Comparison of ENCODE assay signal across 8 cellular contexts in genomic region chr15:85707519-85708338, GRCh38.
DNase-seq lines count a peak whose midpoint lies in the region; ATAC-seq and TF ChIP-seq lines count a peak whose summit lies in the region.

No MANE protein-coding gene starts in this region.

- H2BK120ac ChIP-seq in IMR-90 (ENCODE audit: low read depth, low read length), result no peak overlapping the region

- H4K20me1 ChIP-seq in IMR-90 (ENCODE audit: insufficient read depth, low read length), result no peaks in the 10 kb centered on the region

- H4K91ac ChIP-seq in IMR-90 (ENCODE audit: insufficient read depth, low read depth, low read length), result peak overlapping the region; percentile 19; the same call in 1 of the 2 replicates

- no peak overlapping the region for H2BK15ac ChIP-seq in IMR-90 (ENCODE audit: low read depth, low read length)

- no peak overlapping the region for H3K56ac ChIP-seq in IMR-90 (ENCODE audit: extremely low read depth, insufficient read depth, low read length)

- H3K23ac ChIP-seq in IMR-90 (ENCODE audit: low read depth, low read length), result peak overlapping the region; percentile 26

- peaks cover 7% of the 10 kb centered on the region for H3K36me3 ChIP-seq in IMR-90 (ENCODE audit: control insufficient read depth, insufficient read depth, low read length)
- no peaks in the 10 kb centered on the region for H3K36me3 ChIP-seq in breast epithelium
- peaks cover 2% of the 10 kb centered on the region for H3K36me3 ChIP-seq in urinary bladder (ENCODE audit: insufficient read depth)

- POLR2A ChIA-PET in IMR-90 (lab: Charles Lee; ENCODE audit: unreplicated experiment), result no interaction called here

- peak overlapping the region; percentile 82 to 88 for H3K4me3 Mint-ChIP-seq in activated T-cell treated with anti-CD3 and anti-CD28 coated beads, Interleukin-2, amount 50 U/mL, for 72 hours

- DNase-seq in activated T-cell treated with anti-CD3 and anti-CD28 coated beads, Interleukin-2, amount 50 U/mL, for 72 hours, result peak; percentile 33 to 40
- DNase-seq in activated T-cell treated with anti-CD3 and anti-CD28 coated beads for 4 hours (no peak), IMR-90 (peak; percentile 51), breast epithelium (ENCODE audit: low spot score in 2 of 2) (no peak), medulla oblongata (ENCODE audit: extremely low spot score) (peak; percentile 71), NCI-H187 treated with DMSO at 0.1 percent for 48 hours (lab: John Stamatoyannopoulos, UW) (no peak), NCI-H345 (lab: John Stamatoyannopoulos, UW) (no peak)

- H2AK9ac ChIP-seq in IMR-90 (replicated peaks; ENCODE audit: low read depth, low read length, poor library complexity), result peak overlapping the region; percentile 21

- H3K4me1 Mint-ChIP-seq in activated T-cell treated with anti-CD3 and anti-CD28 coated beads, Interleukin-2, amount 50 U/mL, for 72 hours (ENCODE audit: low read depth), result peaks cover 99% of the 10 kb centered on the region

- H3K4me1 ChIP-seq in IMR-90 (ENCODE audit: control insufficient read depth, insufficient read depth, low read length) (peaks cover 14% of the 10 kb centered on the region), breast epithelium (peaks cover 0 to 6% of the 10 kb centered on the region in 2 donors), urinary bladder (ENCODE audit: insufficient read depth) (no peaks in the 10 kb centered on the region)

- H3K4ac ChIP-seq in IMR-90 (ENCODE audit: low read depth, low read length), result peak overlapping the region; percentile 84; the same call in 1 of the 2 replicates

- TF ChIP-seq POLR2A in IMR-90 (IDR thresholded peaks at IDR 0.05; ENCODE audit: low read depth, low read length) (no peak), breast epithelium (IDR thresholded peaks at IDR 0.05) (no peak)

- BruUV-seq in IMR-90 (replicated peaks; lab: Mats Ljungman, UMichigan), result no TSS peak

- H4K8ac ChIP-seq in IMR-90 (ENCODE audit: low read depth in 2 of 2, low read length in 2 of 2), result peak overlapping the region; percentile 15 to 75

- H3K9me3 ChIP-seq in IMR-90 (ENCODE audit: control insufficient read depth, insufficient read depth, low read length) (no peaks in the 10 kb centered on the region), breast epithelium (no peaks in the 10 kb centered on the region)

- H3K4me3 ChIP-seq in IMR-90 (ENCODE audit: insufficient read depth, low read depth, low read length) (peak overlapping the region; percentile 9; the same call in 1 of the 2 replicates), breast epithelium (peak overlapping the region; percentile 1 to 35 (median 20)), urinary bladder (ENCODE audit: low read depth, low read length) (no peak overlapping the region)

- no peak overlapping the region for H2AK5ac ChIP-seq in IMR-90 (ENCODE audit: low read depth, low read length)

- WGBS in IMR-90 (ENCODE audit: extremely low coverage in 2 of 2, insufficient read length in 1 of 2), 2 experiments, result no CpG with 5 or more reads among the region's 8 CpGs
- 42% methylated on average over 8 of the region's 8 CpGs for WGBS in urinary bladder

- peak overlapping the region; percentile 82 for H3K4me2 ChIP-seq in IMR-90 (ENCODE audit: low read depth, low read length)

- H3K27me3 ChIP-seq in IMR-90 (ENCODE audit: control insufficient read depth, insufficient read depth, low read length), result no peaks in the 10 kb centered on the region
- H3K27me3 ChIP-seq in breast epithelium, result no peaks in the 10 kb centered on the region

- H3K14ac ChIP-seq in IMR-90 (replicated peaks; ENCODE audit: low read depth, low read length), result peak overlapping the region; percentile 69

- peak overlapping the region; percentile 25 for H2BK5ac ChIP-seq in IMR-90 (ENCODE audit: low read depth, low read length, poor library complexity, severe bottlenecking)

- no peaks in the 10 kb centered on the region for H3K27me3 Mint-ChIP-seq in activated T-cell treated with anti-CD3 and anti-CD28 coated beads, Interleukin-2, amount 50 U/mL, for 72 hours (ENCODE audit: low read depth)

- intact Hi-C loops in IMR-90 (cut with micrococcal nuclease) (loop anchor here (5.0 to 10.0 kb wide), 3 partner anchors 223 to 410 kb away; no protein-coding TSS in a partner anchor), breast epithelium (cut with DNase I; ENCODE audit: low total_unique reads) (no loop called here)

- peak overlapping the region; percentile 40 for H4K5ac ChIP-seq in IMR-90 (ENCODE audit: low read depth, low read length)

- CTCF ChIA-PET in IMR-90 (lab: Yijun Ruan, JAX), result no interaction called here

- no peaks in the 10 kb centered on the region for H3K9me3 Mint-ChIP-seq in activated T-cell treated with anti-CD3 and anti-CD28 coated beads, Interleukin-2, amount 50 U/mL, for 72 hours

- in situ Hi-C loops in IMR-90 (cut with MboI; ENCODE audit: low sequenced_read_pairs), result no loop called here

- no peak for TF ChIP-seq CTCF in IMR-90 (conservative IDR thresholded peaks at IDR 0.05; ENCODE audit: low read depth, low read length)
- no peak for TF ChIP-seq CTCF in breast epithelium (IDR thresholded peaks at IDR 0.05)

- peak overlapping the region; percentile 11 for H3K18ac ChIP-seq in IMR-90 (ENCODE audit: low read depth, low read length)

- no peak overlapping the region for H2BK20ac ChIP-seq in IMR-90 (ENCODE audit: low read depth, low read length)

- peaks cover 23% of the 10 kb centered on the region for H3K9me1 ChIP-seq in IMR-90 (ENCODE audit: insufficient read depth, low read length)

- H3K27ac Mint-ChIP-seq in activated T-cell treated with anti-CD3 and anti-CD28 coated beads, Interleukin-2, amount 50 U/mL, for 72 hours, result peak overlapping the region; percentile 98

- H3K36me3 Mint-ChIP-seq in activated T-cell treated with anti-CD3 and anti-CD28 coated beads, Interleukin-2, amount 50 U/mL, for 72 hours (ENCODE audit: insufficient read depth in 2 of 2), result peaks cover 12 to 46% of the 10 kb centered on the region in 2 donors

- dilution Hi-C loops in IMR-90 (cut with HindIII; ENCODE audit: low sequenced_read_pairs, unreplicated experiment), result no loop called here

- no peak overlapping the region for H2AFZ ChIP-seq in IMR-90 (replicated peaks; ENCODE audit: low read length, poor library complexity)

- ATAC-seq in activated T-cell treated with anti-CD3 and anti-CD28 coated beads, Interleukin-2, amount 50 U/mL, for 72 hours (replicated peaks in 1 of 2), result peak; percentile 15 to 22
- peak; percentile 43 for ATAC-seq in IMR-90 (ENCODE audit: low read depth)

- TF ChIP-seq RAD21 in IMR-90 (IDR thresholded peaks at IDR 0.05; ENCODE audit: low read length), result no peak

- H3K27ac ChIP-seq in IMR-90 (ENCODE audit: insufficient read depth, low read length) (peak overlapping the region; percentile 27; the same call in 1 of the 2 replicates), breast epithelium (peak overlapping the region; percentile 87 to 91), urinary bladder (ENCODE audit: low read depth) (peak overlapping the region; percentile 69)

- peak overlapping the region; percentile 52 for H3K9ac ChIP-seq in IMR-90 (ENCODE audit: low read depth, low read length)

- peaks cover 12 to 38% of the 10 kb centered on the region in 2 experiments for H3K79me1 ChIP-seq in IMR-90 (ENCODE audit: low read depth in 1 of 2, low read length in 2 of 2)

TF ChIP-seq in IMR-90, 13 proteins besides CTCF, POLR2A, EP300 and RAD21:
- TF ChIP-seq FOS (IDR thresholded peaks at IDR 0.05; ENCODE audit: low read depth, low read length) (no peak), USF2 (IDR thresholded peaks at IDR 0.05; ENCODE audit: low read depth, low read length) (no peak), SMC3 (IDR thresholded peaks at IDR 0.05; ENCODE audit: low read depth, low read length) (no peak), RFX5 (IDR thresholded peaks at IDR 0.05; ENCODE audit: low read depth, low read length) (no peak), NFE2L2 (IDR thresholded peaks at IDR 0.05; ENCODE audit: low read depth, low read length) (no peak), ELK1 (IDR thresholded peaks at IDR 0.05; ENCODE audit: borderline replicate concordance, low read depth, low read length) (no peak), CEBPB (IDR thresholded peaks at IDR 0.05; ENCODE audit: low read depth, low read length) (no peak), BHLHE40 (IDR thresholded peaks at IDR 0.05; ENCODE audit: low read depth, low read length) (no peak), MAFK (IDR thresholded peaks at IDR 0.05; ENCODE audit: low read depth, low read length) (no peak), MXI1 (IDR thresholded peaks at IDR 0.05; ENCODE audit: borderline replicate concordance, low read depth, low read length) (no peak), RCOR1 (IDR thresholded peaks at IDR 0.05; ENCODE audit: insufficient replicate concordance, low read length) (no peak), MAZ (IDR thresholded peaks at IDR 0.05; ENCODE audit: borderline replicate concordance, low read depth, low read length) (no peak), CHD1 (IDR thresholded peaks at IDR 0.05; ENCODE audit: low read depth, low read length) (no peak)

Comparison
In these comparisons a context has a peak if more than half of its experiments do, and no peak if none do; other contexts are left out.
1. DNase-seq: peak in activated T-cell treated with anti-CD3 and anti-CD28 coated beads, Interleukin-2, amount 50 U/mL, for 72 hours (2 of 2), IMR-90 (single experiment) and medulla oblongata (single experiment); none in activated T-cell treated with anti-CD3 and anti-CD28 coated beads for 4 hours (single experiment), breast epithelium (0 of 2), NCI-H187 treated with DMSO at 0.1 percent for 48 hours (single experiment) and NCI-H345 (single experiment).
2. H3K27ac ChIP-seq: peak in every context shown above with its lines; median percentile 89 in breast epithelium; 69 in urinary bladder; 27 in IMR-90.